1 cellular context compared by ENCODE assay signal in genomic region chr18:58381676-58382411, GRCh38.
TF ChIP-seq lines count a peak whose summit lies in the region.

No MANE protein-coding gene starts in this region.

TF ChIP-seq in GM23338, 12 proteins besides CTCF, POLR2A, EP300 and RAD21 (continued from another document):
- TF ChIP-seq ZNF462 (CRISPR knock-in tag; IDR thresholded peaks at IDR 0.05) (no peak), ETS1 (IDR thresholded peaks at IDR 0.05) (no peak)
